Comparison of ENCODE assay signal across 9 cellular contexts in the genomic region with DNA sequence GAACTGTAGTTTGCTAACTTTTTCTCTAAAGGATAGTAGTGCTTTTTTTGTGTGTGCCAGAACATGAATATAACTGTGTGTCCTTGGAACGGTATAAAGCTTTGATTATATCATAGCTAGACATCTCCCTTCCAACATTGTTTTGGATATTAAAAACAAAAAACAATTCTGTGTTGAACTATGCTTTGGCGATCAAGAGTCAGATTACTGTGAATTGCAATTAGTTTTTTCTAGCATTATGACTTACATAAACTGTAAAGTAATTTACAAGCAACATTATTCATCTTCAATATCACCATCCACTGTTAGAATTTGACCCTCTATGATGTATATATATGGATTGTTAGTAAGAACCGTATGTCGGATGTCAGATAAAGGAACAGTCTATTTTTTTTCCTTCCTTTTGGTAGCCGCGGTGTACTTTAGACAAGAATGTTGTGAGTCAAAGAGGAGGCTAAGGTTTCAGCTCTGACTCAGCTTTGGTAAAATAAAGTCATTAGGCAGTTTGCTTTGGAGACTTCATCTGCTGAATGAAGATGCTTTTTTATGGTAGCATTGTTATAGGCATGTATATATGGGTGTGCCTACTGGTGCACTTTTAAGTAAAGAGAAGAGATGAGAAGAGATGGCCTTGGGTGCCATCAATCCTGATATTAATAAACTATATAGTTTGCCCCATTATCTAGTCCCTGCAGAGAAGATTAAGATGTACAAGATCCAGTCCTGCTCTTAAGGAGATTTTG.
A peak's percentile ranks its signal among the peaks of the same experiment; 100 is the strongest.
DNase-seq lines count a peak whose midpoint lies in the region; ATAC-seq and TF ChIP-seq lines count a peak whose summit lies in the region.
"Had no signal": no experiment of that assay in that cellular context is flagged by ENCODE, and none has a peak within 500 bp of the region (broad histone marks: within the 10 kb centered on the region; RNA-seq: fewer than 3 reads in every experiment).

No MANE protein-coding gene starts in this region.

- H3K9me3 ChIP-seq in tibial nerve = peaks cover 0 to 6% (median 0%) of the 10 kb centered on the region in 4 donors

- TF ChIP-seq CTCF in AG04449 (IDR thresholded peaks at IDR 0.05; ENCODE audit: insufficient read depth, low read length, missing control alignments) (no peak), cardiac fibroblast (IDR thresholded peaks at IDR 0.05; ENCODE audit: low read depth, low read length) (no peak), tibial nerve (IDR thresholded peaks at IDR 0.05) (no peak)

- H3K4me3 ChIP-seq in AG04449 (ENCODE audit: low read depth, low read length) = no peak overlapping the region
- no peak overlapping the region for H3K4me3 ChIP-seq in cardiac fibroblast (replicated peaks in 1 of 2; ENCODE audit: low read depth in 2 of 2, low read length in 2 of 2)
- no peak overlapping the region for H3K4me3 ChIP-seq in tibial nerve

- no peak for ATAC-seq in GM21381 (IDR thresholded peaks at IDR 0.05; ENCODE audit: unreplicated experiment)
- ATAC-seq in GM18909 (IDR thresholded peaks at IDR 0.05; ENCODE audit: poor library complexity, unreplicated experiment) = no peak

- no peak for TF ChIP-seq POLR2A in tibial nerve (IDR thresholded peaks at IDR 0.05)

- no peaks in the 10 kb centered on the region for H3K4me1 ChIP-seq in tibial nerve

- H3K36me3 ChIP-seq in tibial nerve = no peaks in the 10 kb centered on the region

- TF ChIP-seq EP300 in tibial nerve (IDR thresholded peaks at IDR 0.05) = no peak

- H3K27ac ChIP-seq in tibial nerve = no peak overlapping the region

- DNase-seq in AG04449 (ENCODE audit: low read depth, low spot score) (peak; percentile 46), LHCN-M2 (ENCODE audit: low read depth) (peak; percentile 89), cardiac fibroblast (ENCODE audit: low read depth in 2 of 2) (peak; percentile 75 to 93), kidney tubule cell (ENCODE audit: low spot score) (peak; percentile 65), NCI-H526 treated with DMSO at 0.1 percent for 48 hours (lab: John Stamatoyannopoulos, UW) (no peak), tibial nerve (ENCODE audit: low spot score in 2 of 2) (no peak)
- DNase-seq: CD4-positive, alpha-beta memory T cell had no signal

- H3K27me3 ChIP-seq in tibial nerve = no peaks in the 10 kb centered on the region

- POLR2A ChIA-PET in AG04449 (lab: Yijun Ruan, JAX) = interaction anchor here (1.6 to 1.7 kb wide), 2 partner anchors 47 to 76 kb away, joined by 4 to 5 read pairs; no protein-coding TSS in a partner anchor

- 31 to 43% methylated on average over 6 of the region's 6 CpGs for WGBS in tibial nerve, 2 donors

- CTCF ChIA-PET in AG04449 (lab: Yijun Ruan, JAX) = interaction anchor here (0.6 to 6.2 kb wide), 4 partner anchors 10 to 249 kb away, joined by 3 to 45 read pairs (median 14); no protein-coding TSS in a partner anchor

Comparison
In these comparisons a context has a peak if more than half of its experiments do, and no peak if none do; other contexts are left out.
1. DNase-seq: peak in AG04449 (single experiment), LHCN-M2 (single experiment), cardiac fibroblast (2 of 2) and kidney tubule cell (single experiment); none in NCI-H526 treated with DMSO at 0.1 percent for 48 hours (single experiment) and tibial nerve (0 of 2).